Comparison of ENCODE assay signal across 8 cellular contexts in the genomic region with DNA sequence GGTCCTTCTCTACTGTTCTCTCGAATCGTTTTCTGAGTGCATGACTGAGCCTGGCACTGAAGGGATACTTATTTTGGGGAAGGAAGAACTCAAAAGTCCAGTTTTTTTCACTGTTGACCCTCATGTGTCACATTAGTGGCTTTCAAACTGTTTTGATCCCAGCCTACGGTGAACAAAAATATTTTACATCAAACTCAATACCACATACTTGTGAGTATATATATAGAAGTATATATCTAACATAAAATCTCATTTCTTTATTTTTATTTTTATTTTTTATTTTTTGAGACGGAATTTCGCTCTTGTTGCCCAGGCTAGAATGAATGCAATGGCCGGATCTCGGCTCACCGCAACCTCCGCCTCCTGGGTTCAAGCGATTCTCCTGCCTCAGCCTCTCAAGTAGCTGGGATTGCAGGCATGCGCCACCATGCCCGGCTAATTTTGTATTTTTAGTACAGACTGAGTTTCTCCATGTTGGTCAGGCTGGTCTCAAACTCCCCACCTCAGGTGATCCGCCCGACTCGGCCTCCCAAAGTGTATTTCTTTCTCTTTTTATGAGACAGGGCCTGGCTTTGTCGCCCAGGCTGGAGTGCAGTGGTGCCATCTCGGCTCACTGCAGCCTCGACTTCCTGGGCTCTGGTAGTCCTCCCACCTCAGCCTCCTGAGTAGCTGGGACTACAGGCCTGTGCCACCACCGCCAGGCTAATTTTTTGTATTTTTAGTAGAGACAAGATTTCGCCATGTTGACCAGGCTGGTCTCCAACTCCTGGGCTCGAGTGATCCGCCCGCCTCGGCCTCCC. TPM values are rescaled to one million over a fixed set of nuclear protein-coding genes. Genes with fewer than 3 reads are reported as not detected.
DNase-seq lines count a peak whose midpoint lies in the region; ATAC-seq and TF ChIP-seq lines count a peak whose summit lies in the region.
"Not testable (repeated sequence)": the region's sequence is repeated elsewhere in the genome, so short reads cannot be mapped to it uniquely, and the experiment has no call there.

No MANE protein-coding gene starts in this region.

- H3K4me1 ChIP-seq in Caco-2, breast epithelium, lower lobe of right lung: not testable (repeated sequence)
- H3K4me1 ChIP-seq in MM.1S (ENCODE audit: low read length) (peaks cover 11% of the 10 kb centered on the region), tibial nerve (peaks cover 0 to 33% (median 8%) of the 10 kb centered on the region in 4 donors)

- peak overlapping the region; percentile 94 for H2AFZ ChIP-seq in MM.1S (ENCODE audit: low read length)

- H3K4me3 Mint-ChIP-seq in Caco-2 (ENCODE audit: unreplicated experiment) (peak overlapping the region; percentile 94), progenitor cell of endocrine pancreas (ENCODE audit: low read depth) (peak overlapping the region; percentile 95)
- peak overlapping the region; percentile 93 for H3K4me3 Mint-ChIP-seq in activated CD4-positive, alpha-beta memory T cell treated with anti-CD3 and anti-CD28 coated beads, Interleukin-2, amount 10 ng/mL, durations not matched to agents 7 days and 5 days

- H3K9me3 ChIP-seq in Caco-2; MM.1S (replicated peaks; ENCODE audit: insufficient read depth, low read length); breast epithelium; lower lobe of right lung; tibial nerve: not testable (repeated sequence)

- intact Hi-C loops in Caco-2 (cut with micrococcal nuclease; ENCODE audit: unreplicated experiment) (loop anchor here (5.0 kb wide), 1 partner anchor 51 kb away; a partner anchor contains a TSS), breast epithelium (cut with DNase I; ENCODE audit: low total_unique reads) (loop anchor here (10.0 kb wide), 2 partner anchors 54 to 284 kb away; a partner anchor contains a TSS)
- intact Hi-C loops in lower lobe of right lung (cut with DNase I): not testable (repeated sequence)

- H3K79me2 ChIP-seq in MM.1S (ENCODE audit: low read length): peaks cover 12% of the 10 kb centered on the region

- H3K4me3 ChIP-seq in Caco-2 (ENCODE audit: low read depth, low read length) (peak overlapping the region; percentile 53), MM.1S (ENCODE audit: low read length) (peak overlapping the region; percentile 86), breast epithelium (peak overlapping the region; percentile 62 to 77 (median 65)), fibroblast of the aortic adventitia (ENCODE audit: low read depth, low read length) (peak overlapping the region; percentile 89), lower lobe of right lung (peak overlapping the region; percentile 69), tibial nerve (peak overlapping the region; percentile 44 to 78 (median 60))

- not testable (repeated sequence) for TF ChIP-seq EP300 in tibial nerve (IDR thresholded peaks at IDR 0.05)

- WGBS in tibial nerve, 2 donors: 83% methylated on average over 24 of the region's 24 CpGs

- CTCF ChIA-PET in Caco-2 (lab: Charles Lee): not testable (repeated sequence)
- CTCF ChIA-PET in activated CD4-positive, alpha-beta memory T cell treated with anti-CD3 and anti-CD28 coated beads, Interleukin-2, amount 10 ng/mL, durations not matched to agents 7 days and 5 days (lab: Charles Lee): interaction anchor here (0.6 kb wide), 1 partner anchor 738 kb away, joined by 3 read pairs; no protein-coding TSS in a partner anchor

- H3K27ac ChIP-seq in MM.1S (ENCODE audit: low read length): peak overlapping the region; percentile 84
- peak overlapping the region; percentile 95 to 97 for H3K27ac ChIP-seq in breast epithelium
- H3K27ac ChIP-seq in lower lobe of right lung: peak overlapping the region; percentile 98
- H3K27ac ChIP-seq in tibial nerve: peak overlapping the region; percentile 86 to 99 (median 95)

- not testable (repeated sequence) for H4K20me1 ChIP-seq in MM.1S (ENCODE audit: insufficient read depth, low read length)

- H3K9ac ChIP-seq in MM.1S (ENCODE audit: low read length): peak overlapping the region; percentile 92

- H3K9me3 Mint-ChIP-seq in Caco-2 (ENCODE audit: unreplicated experiment): not testable (repeated sequence)
- peaks cover 18% of the 10 kb centered on the region for H3K9me3 Mint-ChIP-seq in activated CD4-positive, alpha-beta memory T cell treated with anti-CD3 and anti-CD28 coated beads, Interleukin-2, amount 10 ng/mL, durations not matched to agents 7 days and 5 days
- H3K9me3 Mint-ChIP-seq in progenitor cell of endocrine pancreas (ENCODE audit: low read depth): peaks cover 17% of the 10 kb centered on the region

- not testable (repeated sequence) for H3K27me3 ChIP-seq in Caco-2 (replicated peaks; ENCODE audit: control insufficient read depth, insufficient read depth, low read length); MM.1S (replicated peaks; ENCODE audit: insufficient read depth, low read length); breast epithelium; lower lobe of right lung (ENCODE audit: low read depth); tibial nerve

- not testable (repeated sequence) for H3K9me2 ChIP-seq in MM.1S (replicated peaks; ENCODE audit: insufficient read depth, low read length)

- not testable (repeated sequence) for H3K4me1 Mint-ChIP-seq in Caco-2 (ENCODE audit: low read depth, unreplicated experiment); progenitor cell of endocrine pancreas (ENCODE audit: low read depth)
- H3K4me1 Mint-ChIP-seq in activated CD4-positive, alpha-beta memory T cell treated with anti-CD3 and anti-CD28 coated beads, Interleukin-2, amount 10 ng/mL, durations not matched to agents 7 days and 5 days: peaks cover 24% of the 10 kb centered on the region

- not testable (repeated sequence) for TF ChIP-seq POLR2A in breast epithelium (IDR thresholded peaks at IDR 0.05); tibial nerve (IDR thresholded peaks at IDR 0.05)

- H3K27ac Mint-ChIP-seq in Caco-2 (ENCODE audit: unreplicated experiment) (peak overlapping the region; percentile 98), progenitor cell of endocrine pancreas (peak overlapping the region; percentile 99)
- peak overlapping the region; percentile 94 for H3K27ac Mint-ChIP-seq in activated CD4-positive, alpha-beta memory T cell treated with anti-CD3 and anti-CD28 coated beads, Interleukin-2, amount 10 ng/mL, durations not matched to agents 7 days and 5 days

- POLR2A ChIA-PET in Caco-2 (lab: Charles Lee): not testable (repeated sequence)
- POLR2A ChIA-PET in activated CD4-positive, alpha-beta memory T cell treated with anti-CD3 and anti-CD28 coated beads, Interleukin-2, amount 10 ng/mL, durations not matched to agents 7 days and 5 days (lab: Charles Lee): interaction anchor here (0.7 to 1.7 kb wide), 4 partner anchors 29 to 167 kb away, joined by 3 to 7 read pairs (median 4); a partner anchor contains a TSS

- H3K36me3 ChIP-seq in Caco-2 (ENCODE audit: control insufficient read depth, insufficient read depth, low read length); MM.1S (replicated peaks; ENCODE audit: insufficient read depth, low read length); breast epithelium; lower lobe of right lung; tibial nerve: not testable (repeated sequence)

- not testable (repeated sequence) for TF ChIP-seq CTCF in Caco-2 (IDR thresholded peaks at IDR 0.05; ENCODE audit: insufficient read depth in 1 of 2, low read depth in 1 of 2, low read length in 1 of 2, severe bottlenecking in 1 of 2, unreplicated experiment in 1 of 2); MM.1S (IDR thresholded peaks at IDR 0.05; ENCODE audit: low read length); breast epithelium (IDR thresholded peaks at IDR 0.05); fibroblast of the aortic adventitia (IDR thresholded peaks at IDR 0.05; ENCODE audit: insufficient read depth, low read length); lower lobe of right lung (IDR thresholded peaks at IDR 0.05); progenitor cell of endocrine pancreas (IDR thresholded peaks at IDR 0.05; ENCODE audit: unreplicated experiment); tibial nerve (IDR thresholded peaks at IDR 0.05)

- not testable (repeated sequence) for H3K27me3 Mint-ChIP-seq in Caco-2 (ENCODE audit: insufficient read depth, unreplicated experiment); activated CD4-positive, alpha-beta memory T cell treated with anti-CD3 and anti-CD28 coated beads, Interleukin-2, amount 10 ng/mL, durations not matched to agents 7 days and 5 days; progenitor cell of endocrine pancreas

- peaks cover 14% of the 10 kb centered on the region for H3K36me3 Mint-ChIP-seq in Caco-2 (ENCODE audit: insufficient read depth, unreplicated experiment)
- H3K36me3 Mint-ChIP-seq in activated CD4-positive, alpha-beta memory T cell treated with anti-CD3 and anti-CD28 coated beads, Interleukin-2, amount 10 ng/mL, durations not matched to agents 7 days and 5 days (ENCODE audit: low read depth); progenitor cell of endocrine pancreas (ENCODE audit: insufficient read depth): not testable (repeated sequence)

- BruUV-seq in Caco-2 (replicated peaks; lab: Mats Ljungman, UMichigan): TSS peak; percentile 85

- H3K4me2 ChIP-seq in MM.1S (ENCODE audit: low read depth, low read length): peak overlapping the region; percentile 88

- not testable (repeated sequence) for ATAC-seq in lower lobe of right lung

- H3F3A ChIP-seq in MM.1S (ENCODE audit: insufficient read depth, low read length): peaks cover 22% of the 10 kb centered on the region

- not testable (repeated sequence) for DNase-seq in Caco-2; MM.1S; activated CD4-positive, alpha-beta memory T cell treated with anti-CD3 and anti-CD28 coated beads, Interleukin-2, amount 10 ng/mL, durations not matched to agents 7 days and 5 days; breast epithelium (ENCODE audit: low spot score in 2 of 2); fibroblast of the aortic adventitia (ENCODE audit: low read depth); lower lobe of right lung; progenitor cell of endocrine pancreas (ENCODE audit: low spot score, unreplicated experiment); tibial nerve (ENCODE audit: low spot score in 2 of 2)

RNA-seq across cellular contexts. Expression of a gene that starts 0.8 kb away (rescaled TPM):
- total RNA-seq in Caco-2 (2022) (7.6 and 7.9 TPM in 2 replicates), breast epithelium (10 to 100 TPM; 10.5 to 15.4 (median 11.4) TPM), fibroblast of the aortic adventitia (ENCODE audit: low replicate concordance) (11.7 and 14.1 TPM in 2 replicates), lower lobe of right lung (13.4 TPM), progenitor cell of endocrine pancreas (18.6 and 21.0 TPM in 2 replicates), tibial nerve (10 to 100 TPM in 3 of 4 donors, 1 to 10 TPM in 1; 8.4 to 15.3 (median 13.9) TPM)
- 10 to 100 TPM; 14.5 to 14.7 TPM for total RNA-seq in activated CD4-positive, alpha-beta memory T cell treated with anti-CD3 and anti-CD28 coated beads, Interleukin-2, amount 10 ng/mL, durations not matched to agents 7 days and 5 days

RNA-seq across cellular contexts. Expression of a gene that starts 52.2 kb away (rescaled TPM):
- total RNA-seq in Caco-2 (2022): 43.3 and 49.6 TPM in 2 replicates
- total RNA-seq in activated CD4-positive, alpha-beta memory T cell treated with anti-CD3 and anti-CD28 coated beads, Interleukin-2, amount 10 ng/mL, durations not matched to agents 7 days and 5 days: 10 to 100 TPM; 25.4 to 27.8 TPM
- 10 to 100 TPM; 28.0 to 34.4 (median 31.6) TPM for total RNA-seq in breast epithelium
- 18.6 and 28.3 TPM in 2 replicates for total RNA-seq in fibroblast of the aortic adventitia (ENCODE audit: low replicate concordance)
- total RNA-seq in lower lobe of right lung: 25.8 TPM
- 47.8 and 49.3 TPM in 2 replicates for total RNA-seq in progenitor cell of endocrine pancreas
- 100 to 1,000 TPM in 1 of 4 donors, 10 to 100 TPM in 3; 38.0 to 122 (median 57.1) TPM for total RNA-seq in tibial nerve
